23 cellular contexts compared by ENCODE assay signal in genomic region chr21:38843806-38844479, GRCh38. TPM values are rescaled to one million over a fixed set of nuclear protein-coding genes. Genes with fewer than 3 reads are reported as not detected.
DNase-seq lines count a peak whose midpoint lies in the region; ATAC-seq, FAIRE-seq and TF ChIP-seq lines count a peak whose summit lies in the region.
"Had no signal": no experiment of that assay in that cellular context is flagged by ENCODE, and none has a peak within 500 bp of the region (broad histone marks: within the 10 kb centered on the region; RNA-seq: fewer than 3 reads in every experiment).

No MANE protein-coding gene starts in this region.

- TF ChIP-seq CTCF in AG10803 (conservative IDR thresholded peaks at IDR 0.05; ENCODE audit: low read length) (no peak), SK-N-SH (IDR thresholded peaks at IDR 0.05) (no peak), keratinocyte (optimal IDR thresholded peaks at IDR 0.05 in 1 of 3, IDR thresholded peaks at IDR 0.05 in 1 of 3, conservative IDR thresholded peaks at IDR 0.05 in 1 of 3; ENCODE audit: extremely low read depth in 1 of 3, insufficient read depth in 2 of 3, low read length in 3 of 3) (no peak), transverse colon (IDR thresholded peaks at IDR 0.05) (no peak), GM10266 (IDR thresholded peaks at IDR 0.05; ENCODE audit: control insufficient read depth, insufficient read depth, low read depth, missing control alignments) (no peak)

- 47% methylated on average over 4 of the region's 4 CpGs for WGBS in SK-N-SH (ENCODE audit: low lambda C conversion rate)
- WGBS in transverse colon (ENCODE audit: low coverage in 1 of 2), 2 donors, result 88 to 90% methylated on average over 4 of the region's 4 CpGs

- intact Hi-C loops in transverse colon (cut with DNase I; ENCODE audit: low total_unique reads), result no loop called here

- POLR2A ChIA-PET in SK-N-SH (lab: Yijun Ruan, JAX), result no interaction called here

- ATAC-seq in GM21576 (IDR thresholded peaks at IDR 0.05; ENCODE audit: unreplicated experiment), result no peak
- ATAC-seq: activated naive CD8-positive, alpha-beta T cell treated with anti-CD3 and anti-CD28 coated beads, Interleukin-2, amount 50 U/mL, for 24 hours; activated T-helper 17 cell treated with anti-CD3 and anti-CD28 coated beads, Interleukin-2, amount 50 U/mL, for 72 hours had no signal

- peak in 1 of 2 experiments; percentile 41; a peak in 1 of 4 replicates for TF ChIP-seq EP300 in SK-N-SH (IDR thresholded peaks at IDR 0.05; ENCODE audit: borderline replicate concordance in 1 of 2, low read depth in 1 of 2, low read length in 1 of 2)
- TF ChIP-seq EP300 in transverse colon (IDR thresholded peaks at IDR 0.05; ENCODE audit: low read depth), result no peak

- dilution Hi-C loops in keratinocyte (cut with MboI; ENCODE audit: extremely low pct_ligation_motif_present, low sequenced_read_pairs), result no loop called here

- H3K4me2 ChIP-seq in SK-N-SH (peak overlapping the region; percentile 13; the same call in 1 of the 2 replicates), keratinocyte (ENCODE audit: control insufficient read depth, extremely low read depth, insufficient read depth, low read depth, low read length) (no peak overlapping the region)

- H3K27ac ChIP-seq in SK-N-SH (ENCODE audit: low read depth in 2 of 2, low read length in 1 of 2) (peak overlapping the region in 1 of 2 experiments; percentile 65; a peak in 3 of 4 replicates), keratinocyte (ENCODE audit: control insufficient read depth, insufficient read depth, low read length) (peak overlapping the region; percentile 29), transverse colon (no peak overlapping the region)
- H3K27ac ChIP-seq: neutrophil, sigmoid colon, vagina had no signal

- H3K4me3 ChIP-seq in AG10803 (ENCODE audit: low read length), result no peak overlapping the region
- no peak overlapping the region for H3K4me3 ChIP-seq in SK-N-SH (ENCODE audit: low read depth in 2 of 2, low read length in 1 of 2)
- no peak overlapping the region for H3K4me3 ChIP-seq in keratinocyte (ENCODE audit: control insufficient read depth in 2 of 3, extremely low read depth in 1 of 3, insufficient read depth in 2 of 3, low read depth in 1 of 3, low read length in 3 of 3)
- H3K4me3 ChIP-seq in transverse colon, result no peak overlapping the region
- H3K4me3 ChIP-seq: sigmoid colon, vagina had no signal

- H3K27me3 ChIP-seq in SK-N-SH (ENCODE audit: insufficient read depth), result no peaks in the 10 kb centered on the region
- no peaks in the 10 kb centered on the region for H3K27me3 ChIP-seq in keratinocyte (ENCODE audit: control insufficient read depth, extremely low read depth, insufficient read depth, low read length)
- no peaks in the 10 kb centered on the region for H3K27me3 ChIP-seq in transverse colon
- H3K27me3 ChIP-seq: neutrophil, sigmoid colon, vagina had no signal

- H3K4me1 ChIP-seq in SK-N-SH (ENCODE audit: control insufficient read depth in 1 of 2, insufficient read depth in 2 of 2, low read depth in 1 of 2, low read length in 1 of 2) (peaks cover 2 to 21% of the 10 kb centered on the region in 2 experiments), keratinocyte (ENCODE audit: control insufficient read depth, extremely low read depth, insufficient read depth, low read length) (peaks cover 51% of the 10 kb centered on the region), transverse colon (peaks cover 0 to 5% (median 2%) of the 10 kb centered on the region in 4 donors)

- CTCF ChIA-PET in SK-N-SH (lab: Yijun Ruan, JAX), result no interaction called here

- H3K9me1 ChIP-seq in keratinocyte (ENCODE audit: control insufficient read depth, extremely low read depth, insufficient read depth, low read length), result no peaks in the 10 kb centered on the region

- H3K79me2 ChIP-seq in SK-N-SH (ENCODE audit: insufficient read depth) (no peaks in the 10 kb centered on the region), keratinocyte (ENCODE audit: control insufficient read depth, insufficient read depth, low read length) (no peaks in the 10 kb centered on the region)

- no peak for TF ChIP-seq POLR2A in transverse colon (IDR thresholded peaks at IDR 0.05)

- H3K9me3 ChIP-seq in SK-N-SH, result no peaks in the 10 kb centered on the region
- H3K9me3 ChIP-seq in keratinocyte (ENCODE audit: control insufficient read depth, low read depth, low read length), result no peaks in the 10 kb centered on the region
- no peaks in the 10 kb centered on the region for H3K9me3 ChIP-seq in transverse colon
- H3K9me3 ChIP-seq: neutrophil, sigmoid colon, vagina had no signal

- FAIRE-seq in keratinocyte (lab: Jason Lieb, UNC), result peak; percentile 5

- peaks cover 36% of the 10 kb centered on the region for H3F3A ChIP-seq in SK-N-SH (replicated peaks; ENCODE audit: insufficient read depth)

- H3K9ac ChIP-seq in SK-N-SH (peak overlapping the region; percentile 38; the same call in 1 of the 2 replicates), keratinocyte (ENCODE audit: control insufficient read depth, extremely low read depth, insufficient read depth, low read length) (no peak overlapping the region)

- TF ChIP-seq RAD21 in SK-N-SH (IDR thresholded peaks at IDR 0.05; ENCODE audit: low read length), result no peak

- no peaks in the 10 kb centered on the region for H3K36me3 ChIP-seq in SK-N-SH (replicated peaks in 1 of 2; ENCODE audit: control insufficient read depth in 1 of 2, insufficient read depth in 2 of 2, low read length in 1 of 2)
- H3K36me3 ChIP-seq in keratinocyte (ENCODE audit: control insufficient read depth in 2 of 2, extremely low read depth in 1 of 2, insufficient read depth in 2 of 2, low read length in 2 of 2), result no peaks in the 10 kb centered on the region
- H3K36me3 ChIP-seq in transverse colon, result no peaks in the 10 kb centered on the region
- H3K36me3 ChIP-seq: neutrophil, sigmoid colon, vagina had no signal

- H4K20me1 ChIP-seq in SK-N-SH (ENCODE audit: insufficient read depth) (no peaks in the 10 kb centered on the region), keratinocyte (ENCODE audit: control insufficient read depth, extremely low read depth, insufficient read depth, low read length) (no peaks in the 10 kb centered on the region)

- in situ Hi-C loops in transverse colon (cut with MboI; ENCODE audit: low pct_ligation_motif_present in 1 of 4, low pct_unique_long_range_greater_than_20kb in 1 of 4, low sequenced_read_pairs in 3 of 4), result no loop called here

- no peaks in the 10 kb centered on the region for H3K9me2 ChIP-seq in SK-N-SH

- H2AFZ ChIP-seq in SK-N-SH (ENCODE audit: low read depth) (no peak overlapping the region), keratinocyte (ENCODE audit: control insufficient read depth, low read length) (no peak overlapping the region)

- peak; percentile 80 for DNase-seq in AG10803 (ENCODE audit: low read depth)
- DNase-seq in SK-N-SH, result no peak
- peak; percentile 81 for DNase-seq in dedifferentiated amniotic fluid mesenchymal stem cell (ENCODE audit: extremely low spot score)
- DNase-seq in keratinocyte (ENCODE audit: low read depth, low spot score), result no peak
- DNase-seq in transverse colon, result no peak
- DNase-seq in COLO668 (lab: John Stamatoyannopoulos, UW; ENCODE audit: unreplicated experiment), result no peak
- no peak for DNase-seq in GM10266 (ENCODE audit: extremely low spot score)
- DNase-seq: activated B cell treated with CpG ODN at 0.5 μM for 24 hours; activated naive CD8-positive, alpha-beta T cell treated with anti-CD3 and anti-CD28 coated beads, Interleukin-2, amount 50 U/mL, for 24 hours; cortex of kidney; erythroblast; hypothalamus; MV-4-11; NCI-H1930; NCI-H526; SIG-M5; sigmoid colon; stimulated activated CD4-positive, alpha-beta T cell treated with anti-CD3 and anti-CD28 coated beads, Interleukin-2, amount 100 ng/mL, for 48 hours; T-helper 2 cell had no signal

TF ChIP-seq in SK-N-SH, 30 proteins besides CTCF, POLR2A, EP300 and RAD21 (continues in another document):
- TF ChIP-seq FOSL2 (IDR thresholded peaks at IDR 0.05; ENCODE audit: borderline replicate concordance, low read depth) (peak; percentile 57; the same call in 1 of the 2 replicates), REST (IDR thresholded peaks at IDR 0.05; ENCODE audit: low read depth, low read length) (no peak), TEAD4 (IDR thresholded peaks at IDR 0.05; ENCODE audit: borderline replicate concordance, insufficient read depth) (peak; percentile 25; the same call in 1 of the 2 replicates), GATA2 (CRISPR knock-in tag; IDR thresholded peaks at IDR 0.05) (no peak)

RNA-seq across cellular contexts. Expression of gene ETS2, which starts 38.2 kb away (rescaled TPM):
- polyA plus RNA-seq in SK-N-SH (2012; rRNA removed) (14.2 and 16.3 TPM in 2 replicates), keratinocyte (58.5 to 61.4 TPM (median 60.3 TPM) in 3 replicates)
- polyA plus RNA-seq in SK-N-SH (2012; cell fraction: cytosol; rRNA removed), result 11.4 and 13.6 TPM in 2 replicates
- 26.5 and 30.4 TPM in 2 replicates for polyA plus RNA-seq in SK-N-SH (2012; cell fraction: nucleus; rRNA removed)
- polyA plus RNA-seq in keratinocyte (2011; ENCODE audit: low read depth), result 143 TPM
- polyA plus RNA-seq in keratinocyte (2011; cell fraction: cytosol; rRNA removed), result 29.1 and 35.4 TPM in 2 replicates
- 122 and 140 TPM in 2 replicates for polyA plus RNA-seq in keratinocyte (2011; cell fraction: nucleus; rRNA removed)
- polyA plus RNA-seq in keratinocyte (2012; ENCODE audit: low replicate concordance), result 37.3 and 92.4 TPM in 2 replicates
- 46.3 to 57.2 TPM (median 49.1 TPM) in 3 replicates for polyA minus RNA-seq in keratinocyte
- 34.7 TPM for polyA minus RNA-seq in keratinocyte (2011; cell fraction: cytosol; rRNA and poly(A)+ RNA removed)
- 70.5 and 112 TPM in 2 replicates for polyA minus RNA-seq in keratinocyte (2011; cell fraction: nucleus; rRNA and poly(A)+ RNA removed)
- 100 to 1,000 TPM in 3 of 4 donors, 10 to 100 TPM in 1; 55.1 to 174 (median 127) TPM for total RNA-seq in transverse colon

Comparison
In these comparisons a context has a peak if more than half of its experiments do, and no peak if none do; other contexts are left out.
1. DNase-seq: peak in AG10803 (single experiment) and dedifferentiated amniotic fluid mesenchymal stem cell (single experiment); none in SK-N-SH (single experiment), keratinocyte (single experiment), transverse colon (single experiment), COLO668 (single experiment) and GM10266 (single experiment).